1 cellular context compared by ENCODE assay signal in the genomic region with DNA sequence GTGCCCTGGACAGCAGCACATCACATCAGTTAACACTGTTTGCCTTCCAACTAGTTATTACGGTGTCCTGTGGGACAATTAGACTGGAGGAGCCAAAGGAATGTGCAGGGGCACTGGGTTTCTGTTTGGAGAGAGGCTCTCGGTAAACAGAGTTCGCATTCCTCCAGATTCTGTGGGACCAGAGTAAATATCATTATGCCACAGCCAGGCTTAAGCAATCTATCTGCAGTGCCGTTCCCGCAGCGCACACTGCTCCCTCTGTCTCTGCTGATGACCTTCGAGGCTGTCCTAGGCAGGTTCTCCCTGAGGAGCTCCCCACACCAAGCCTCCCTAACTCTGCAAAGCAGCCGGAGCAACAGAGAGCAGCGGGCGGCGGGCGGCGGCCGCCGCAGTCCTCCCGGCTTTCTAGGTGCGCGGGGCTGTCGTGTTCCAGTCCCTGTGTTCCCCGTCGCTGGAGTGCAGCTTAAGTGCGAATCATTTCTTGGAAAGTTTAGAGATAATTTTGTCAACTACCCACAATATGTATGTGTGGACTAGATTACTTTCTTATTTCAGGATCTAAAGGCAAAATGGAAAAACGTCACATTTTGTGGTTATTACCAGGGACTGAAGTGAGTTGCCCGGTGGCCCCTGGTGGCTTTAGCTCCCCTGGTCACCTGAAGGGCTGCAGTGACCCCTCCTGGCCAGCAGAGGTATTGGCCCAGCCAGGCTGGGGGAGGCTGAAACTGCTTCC.
TF ChIP-seq lines count a peak whose summit lies in the region.

No MANE protein-coding gene starts in this region.

TF ChIP-seq in K562, 482 proteins besides CTCF, POLR2A, EP300 and RAD21 (continued from another document):
- TF ChIP-seq ZNF165 (CRISPR knock-in tag; IDR thresholded peaks at IDR 0.05; ENCODE audit: borderline replicate concordance) (no peak), NBN (IDR thresholded peaks at IDR 0.05; ENCODE audit: low read depth) (peak; percentile 67; the same call in 1 of the 2 replicates), CREBBP (IDR thresholded peaks at IDR 0.05; ENCODE audit: low read depth, low read length) (no peak), NEUROD1 (IDR thresholded peaks at IDR 0.05; ENCODE audit: borderline replicate concordance, low read depth, low read length, partially characterized antibody) (no peak), SMAD4 (CRISPR knock-in tag; conservative IDR thresholded peaks at IDR 0.05) (peak; percentile 60; the same call in 1 of the 2 replicates), TSC22D4 (tag; IDR thresholded peaks at IDR 0.05) (no peak), HDGF (IDR thresholded peaks at IDR 0.05) (no peak), SPI1 (IDR thresholded peaks at IDR 0.05; ENCODE audit: borderline replicate concordance, low read depth, low read length) (no peak), ZNF778 (CRISPR knock-in tag; IDR thresholded peaks at IDR 0.05) (no peak), ELF2 (CRISPR knock-in tag; IDR thresholded peaks at IDR 0.05) (no peak), TBL1XR1 (IDR thresholded peaks at IDR 0.05; ENCODE audit: low read length in 2 of 2) (peak in 1 of 2 experiments; percentile 32; a peak in 1 of 4 replicates), ZFP1 (CRISPR knock-in tag; IDR thresholded peaks at IDR 0.05) (no peak)
- TF ChIP-seq, protein P1, sequence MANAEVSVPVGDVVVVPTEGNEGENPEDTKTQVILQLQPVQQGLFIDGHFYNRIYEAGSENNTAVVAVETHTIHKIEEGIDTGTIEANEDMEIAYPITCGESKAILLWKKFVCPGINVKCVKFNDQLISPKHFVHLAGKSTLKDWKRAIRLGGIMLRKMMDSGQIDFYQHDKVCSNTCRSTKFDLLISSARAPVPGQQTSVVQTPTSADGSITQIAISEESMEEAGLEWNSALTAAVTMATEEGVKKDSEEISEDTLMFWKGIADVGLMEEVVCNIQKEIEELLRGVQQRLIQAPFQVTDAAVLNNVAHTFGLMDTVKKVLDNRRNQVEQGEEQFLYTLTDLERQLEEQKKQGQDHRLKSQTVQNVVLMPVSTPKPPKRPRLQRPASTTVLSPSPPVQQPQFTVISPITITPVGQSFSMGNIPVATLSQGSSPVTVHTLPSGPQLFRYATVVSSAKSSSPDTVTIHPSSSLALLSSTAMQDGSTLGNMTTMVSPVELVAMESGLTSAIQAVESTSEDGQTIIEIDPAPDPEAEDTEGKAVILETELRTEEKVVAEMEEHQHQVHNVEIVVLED (CRISPR knock-in tag; IDR thresholded peaks at IDR 0.05), result no peak
- TF ChIP-seq, protein P2, sequence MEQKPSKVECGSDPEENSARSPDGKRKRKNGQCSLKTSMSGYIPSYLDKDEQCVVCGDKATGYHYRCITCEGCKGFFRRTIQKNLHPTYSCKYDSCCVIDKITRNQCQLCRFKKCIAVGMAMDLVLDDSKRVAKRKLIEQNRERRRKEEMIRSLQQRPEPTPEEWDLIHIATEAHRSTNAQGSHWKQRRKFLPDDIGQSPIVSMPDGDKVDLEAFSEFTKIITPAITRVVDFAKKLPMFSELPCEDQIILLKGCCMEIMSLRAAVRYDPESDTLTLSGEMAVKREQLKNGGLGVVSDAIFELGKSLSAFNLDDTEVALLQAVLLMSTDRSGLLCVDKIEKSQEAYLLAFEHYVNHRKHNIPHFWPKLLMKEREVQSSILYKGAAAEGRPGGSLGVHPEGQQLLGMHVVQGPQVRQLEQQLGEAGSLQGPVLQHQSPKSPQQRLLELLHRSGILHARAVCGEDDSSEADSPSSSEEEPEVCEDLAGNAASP (IDR thresholded peaks at IDR 0.05), result no peak
- TF ChIP-seq, protein P3, sequence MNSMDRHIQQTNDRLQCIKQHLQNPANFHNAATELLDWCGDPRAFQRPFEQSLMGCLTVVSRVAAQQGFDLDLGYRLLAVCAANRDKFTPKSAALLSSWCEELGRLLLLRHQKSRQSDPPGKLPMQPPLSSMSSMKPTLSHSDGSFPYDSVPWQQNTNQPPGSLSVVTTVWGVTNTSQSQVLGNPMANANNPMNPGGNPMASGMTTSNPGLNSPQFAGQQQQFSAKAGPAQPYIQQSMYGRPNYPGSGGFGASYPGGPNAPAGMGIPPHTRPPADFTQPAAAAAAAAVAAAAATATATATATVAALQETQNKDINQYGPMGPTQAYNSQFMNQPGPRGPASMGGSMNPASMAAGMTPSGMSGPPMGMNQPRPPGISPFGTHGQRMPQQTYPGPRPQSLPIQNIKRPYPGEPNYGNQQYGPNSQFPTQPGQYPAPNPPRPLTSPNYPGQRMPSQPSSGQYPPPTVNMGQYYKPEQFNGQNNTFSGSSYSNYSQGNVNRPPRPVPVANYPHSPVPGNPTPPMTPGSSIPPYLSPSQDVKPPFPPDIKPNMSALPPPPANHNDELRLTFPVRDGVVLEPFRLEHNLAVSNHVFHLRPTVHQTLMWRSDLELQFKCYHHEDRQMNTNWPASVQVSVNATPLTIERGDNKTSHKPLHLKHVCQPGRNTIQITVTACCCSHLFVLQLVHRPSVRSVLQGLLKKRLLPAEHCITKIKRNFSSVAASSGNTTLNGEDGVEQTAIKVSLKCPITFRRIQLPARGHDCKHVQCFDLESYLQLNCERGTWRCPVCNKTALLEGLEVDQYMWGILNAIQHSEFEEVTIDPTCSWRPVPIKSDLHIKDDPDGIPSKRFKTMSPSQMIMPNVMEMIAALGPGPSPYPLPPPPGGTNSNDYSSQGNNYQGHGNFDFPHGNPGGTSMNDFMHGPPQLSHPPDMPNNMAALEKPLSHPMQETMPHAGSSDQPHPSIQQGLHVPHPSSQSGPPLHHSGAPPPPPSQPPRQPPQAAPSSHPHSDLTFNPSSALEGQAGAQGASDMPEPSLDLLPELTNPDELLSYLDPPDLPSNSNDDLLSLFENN (IDR thresholded peaks at IDR 0.05; ENCODE audit: low read depth in 2 of 2, low read length in 2 of 2), result 0 out of 4 replicates have a peak, but pooled peaks of 1 of the 2 experiments have one; percentile 57
- TF ChIP-seq, protein P4, sequence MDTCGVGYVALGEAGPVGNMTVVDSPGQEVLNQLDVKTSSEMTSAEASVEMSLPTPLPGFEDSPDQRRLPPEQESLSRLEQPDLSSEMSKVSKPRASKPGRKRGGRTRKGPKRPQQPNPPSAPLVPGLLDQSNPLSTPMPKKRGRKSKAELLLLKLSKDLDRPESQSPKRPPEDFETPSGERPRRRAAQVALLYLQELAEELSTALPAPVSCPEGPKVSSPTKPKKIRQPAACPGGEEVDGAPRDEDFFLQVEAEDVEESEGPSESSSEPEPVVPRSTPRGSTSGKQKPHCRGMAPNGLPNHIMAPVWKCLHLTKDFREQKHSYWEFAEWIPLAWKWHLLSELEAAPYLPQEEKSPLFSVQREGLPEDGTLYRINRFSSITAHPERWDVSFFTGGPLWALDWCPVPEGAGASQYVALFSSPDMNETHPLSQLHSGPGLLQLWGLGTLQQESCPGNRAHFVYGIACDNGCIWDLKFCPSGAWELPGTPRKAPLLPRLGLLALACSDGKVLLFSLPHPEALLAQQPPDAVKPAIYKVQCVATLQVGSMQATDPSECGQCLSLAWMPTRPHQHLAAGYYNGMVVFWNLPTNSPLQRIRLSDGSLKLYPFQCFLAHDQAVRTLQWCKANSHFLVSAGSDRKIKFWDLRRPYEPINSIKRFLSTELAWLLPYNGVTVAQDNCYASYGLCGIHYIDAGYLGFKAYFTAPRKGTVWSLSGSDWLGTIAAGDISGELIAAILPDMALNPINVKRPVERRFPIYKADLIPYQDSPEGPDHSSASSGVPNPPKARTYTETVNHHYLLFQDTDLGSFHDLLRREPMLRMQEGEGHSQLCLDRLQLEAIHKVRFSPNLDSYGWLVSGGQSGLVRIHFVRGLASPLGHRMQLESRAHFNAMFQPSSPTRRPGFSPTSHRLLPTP (IDR thresholded peaks at IDR 0.05; ENCODE audit: borderline replicate concordance, extremely low read depth, insufficient read length), result no peak
- TF ChIP-seq, protein P5, sequence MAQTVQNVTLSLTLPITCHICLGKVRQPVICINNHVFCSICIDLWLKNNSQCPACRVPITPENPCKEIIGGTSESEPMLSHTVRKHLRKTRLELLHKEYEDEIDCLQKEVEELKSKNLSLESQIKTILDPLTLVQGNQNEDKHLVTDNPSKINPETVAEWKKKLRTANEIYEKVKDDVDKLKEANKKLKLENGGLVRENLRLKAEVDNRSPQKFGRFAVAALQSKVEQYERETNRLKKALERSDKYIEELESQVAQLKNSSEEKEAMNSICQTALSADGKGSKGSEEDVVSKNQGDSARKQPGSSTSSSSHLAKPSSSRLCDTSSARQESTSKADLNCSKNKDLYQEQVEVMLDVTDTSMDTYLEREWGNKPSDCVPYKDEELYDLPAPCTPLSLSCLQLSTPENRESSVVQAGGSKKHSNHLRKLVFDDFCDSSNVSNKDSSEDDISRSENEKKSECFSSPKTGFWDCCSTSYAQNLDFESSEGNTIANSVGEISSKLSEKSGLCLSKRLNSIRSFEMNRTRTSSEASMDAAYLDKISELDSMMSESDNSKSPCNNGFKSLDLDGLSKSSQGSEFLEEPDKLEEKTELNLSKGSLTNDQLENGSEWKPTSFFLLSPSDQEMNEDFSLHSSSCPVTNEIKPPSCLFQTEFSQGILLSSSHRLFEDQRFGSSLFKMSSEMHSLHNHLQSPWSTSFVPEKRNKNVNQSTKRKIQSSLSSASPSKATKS (CRISPR knock-in tag; IDR thresholded peaks at IDR 0.05), result no peak
- TF ChIP-seq, protein P6, sequence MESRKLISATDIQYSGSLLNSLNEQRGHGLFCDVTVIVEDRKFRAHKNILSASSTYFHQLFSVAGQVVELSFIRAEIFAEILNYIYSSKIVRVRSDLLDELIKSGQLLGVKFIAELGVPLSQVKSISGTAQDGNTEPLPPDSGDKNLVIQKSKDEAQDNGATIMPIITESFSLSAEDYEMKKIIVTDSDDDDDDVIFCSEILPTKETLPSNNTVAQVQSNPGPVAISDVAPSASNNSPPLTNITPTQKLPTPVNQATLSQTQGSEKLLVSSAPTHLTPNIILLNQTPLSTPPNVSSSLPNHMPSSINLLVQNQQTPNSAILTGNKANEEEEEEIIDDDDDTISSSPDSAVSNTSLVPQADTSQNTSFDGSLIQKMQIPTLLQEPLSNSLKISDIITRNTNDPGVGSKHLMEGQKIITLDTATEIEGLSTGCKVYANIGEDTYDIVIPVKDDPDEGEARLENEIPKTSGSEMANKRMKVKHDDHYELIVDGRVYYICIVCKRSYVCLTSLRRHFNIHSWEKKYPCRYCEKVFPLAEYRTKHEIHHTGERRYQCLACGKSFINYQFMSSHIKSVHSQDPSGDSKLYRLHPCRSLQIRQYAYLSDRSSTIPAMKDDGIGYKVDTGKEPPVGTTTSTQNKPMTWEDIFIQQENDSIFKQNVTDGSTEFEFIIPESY (CRISPR knock-in tag; IDR thresholded peaks at IDR 0.05), result no peak; the same call in 1 of the 2 replicates
- TF ChIP-seq, protein P7, sequence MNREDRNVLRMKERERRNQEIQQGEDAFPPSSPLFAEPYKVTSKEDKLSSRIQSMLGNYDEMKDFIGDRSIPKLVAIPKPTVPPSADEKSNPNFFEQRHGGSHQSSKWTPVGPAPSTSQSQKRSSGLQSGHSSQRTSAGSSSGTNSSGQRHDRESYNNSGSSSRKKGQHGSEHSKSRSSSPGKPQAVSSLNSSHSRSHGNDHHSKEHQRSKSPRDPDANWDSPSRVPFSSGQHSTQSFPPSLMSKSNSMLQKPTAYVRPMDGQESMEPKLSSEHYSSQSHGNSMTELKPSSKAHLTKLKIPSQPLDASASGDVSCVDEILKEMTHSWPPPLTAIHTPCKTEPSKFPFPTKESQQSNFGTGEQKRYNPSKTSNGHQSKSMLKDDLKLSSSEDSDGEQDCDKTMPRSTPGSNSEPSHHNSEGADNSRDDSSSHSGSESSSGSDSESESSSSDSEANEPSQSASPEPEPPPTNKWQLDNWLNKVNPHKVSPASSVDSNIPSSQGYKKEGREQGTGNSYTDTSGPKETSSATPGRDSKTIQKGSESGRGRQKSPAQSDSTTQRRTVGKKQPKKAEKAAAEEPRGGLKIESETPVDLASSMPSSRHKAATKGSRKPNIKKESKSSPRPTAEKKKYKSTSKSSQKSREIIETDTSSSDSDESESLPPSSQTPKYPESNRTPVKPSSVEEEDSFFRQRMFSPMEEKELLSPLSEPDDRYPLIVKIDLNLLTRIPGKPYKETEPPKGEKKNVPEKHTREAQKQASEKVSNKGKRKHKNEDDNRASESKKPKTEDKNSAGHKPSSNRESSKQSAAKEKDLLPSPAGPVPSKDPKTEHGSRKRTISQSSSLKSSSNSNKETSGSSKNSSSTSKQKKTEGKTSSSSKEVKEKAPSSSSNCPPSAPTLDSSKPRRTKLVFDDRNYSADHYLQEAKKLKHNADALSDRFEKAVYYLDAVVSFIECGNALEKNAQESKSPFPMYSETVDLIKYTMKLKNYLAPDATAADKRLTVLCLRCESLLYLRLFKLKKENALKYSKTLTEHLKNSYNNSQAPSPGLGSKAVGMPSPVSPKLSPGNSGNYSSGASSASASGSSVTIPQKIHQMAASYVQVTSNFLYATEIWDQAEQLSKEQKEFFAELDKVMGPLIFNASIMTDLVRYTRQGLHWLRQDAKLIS (CRISPR knock-in tag; IDR thresholded peaks at IDR 0.05), result no peak
